9 cellular contexts compared by ENCODE assay signal in genomic region chr16:69476920-69477418, GRCh38. TPM values are rescaled to one million over a fixed set of nuclear protein-coding genes. Genes with fewer than 3 reads are reported as not detected.
A peak's percentile ranks its signal among the peaks of the same experiment; 100 is the strongest.
DNase-seq lines count a peak whose midpoint lies in the region; ATAC-seq and TF ChIP-seq lines count a peak whose summit lies in the region.
"Had no signal": no experiment of that assay in that cellular context is flagged by ENCODE, and none has a peak within 500 bp of the region (broad histone marks: within the 10 kb centered on the region; RNA-seq: fewer than 3 reads in every experiment).

No MANE protein-coding gene starts in this region.

- peaks cover 16 to 26% of the 10 kb centered on the region in 2 donors for H3K4me1 ChIP-seq in adrenal gland (replicated peaks in 1 of 2)

- peaks cover 0 to 4% (median 0%) of the 10 kb centered on the region in 3 donors for H3K4me1 Mint-ChIP-seq in T-cell

- no peaks in the 10 kb centered on the region for H3K27me3 Mint-ChIP-seq in T-cell

- WGBS in adrenal gland, 4 donors: 6 to 18% (median 9%) methylated on average over 1 of the region's 1 CpG

- CTCF ChIA-PET in AG04450 (lab: Charles Lee) (interaction anchor here (1.6 kb wide), 1 partner anchor 79 kb away, joined by 7 read pairs; no protein-coding TSS in a partner anchor), T-cell (lab: Charles Lee) (no interaction called here)

- H3K9me3 ChIP-seq in AG04450 (ENCODE audit: control insufficient read depth, insufficient read depth, low read length): no peaks in the 10 kb centered on the region
- H3K9me3 ChIP-seq in adrenal gland (replicated peaks in 1 of 3): no peaks in the 10 kb centered on the region

- POLR2A ChIA-PET in AG04450 (lab: Yijun Ruan, JAX) (interaction anchor here (0.8 to 1.2 kb wide), 2 partner anchors 81 to 90 kb away, joined by 3 to 5 read pairs; no protein-coding TSS in a partner anchor), T-cell (lab: Charles Lee) (interaction anchor here in 1 of 2 donors (0.6 kb wide), 1 partner anchor 277 kb away, joined by 3 read pairs; no protein-coding TSS in a partner anchor)

- DNase-seq in AG04450 (ENCODE audit: low read depth, low spot score) (peak; percentile 77), HS-27A (ENCODE audit: low read depth) (peak; percentile 86), adrenal gland (peak in 5 of 7 donors; percentile 48 to 65 (median 56)), kidney epithelial cell (ENCODE audit: low read depth) (peak; percentile 87), T-cell (no peak), NCI-H2227 treated with DMSO at 0.1 percent for 48 hours (lab: John Stamatoyannopoulos, UW) (no peak)
- no peak for DNase-seq in stimulated activated CD8-positive, alpha-beta memory T cell treated with anti-CD3 and anti-CD28 coated beads, Interleukin-4, amount 100 ng/mL, for 48 hours
- DNase-seq: activated T-cell treated with anti-CD3 and anti-CD28 coated beads for 4 hours had no signal

- no peak overlapping the region for H3K4me3 Mint-ChIP-seq in T-cell

- peaks cover 9% of the 10 kb centered on the region for H3K36me3 Mint-ChIP-seq in T-cell

- H3K36me3 ChIP-seq in adrenal gland (replicated peaks in 1 of 2) (no peaks in the 10 kb centered on the region), kidney epithelial cell (ENCODE audit: control insufficient read depth, insufficient read depth, low read length) (no peaks in the 10 kb centered on the region)

- H3K4me3 ChIP-seq in AG04450 (ENCODE audit: low read depth, low read length) (no peak overlapping the region), adrenal gland (no peak overlapping the region), kidney epithelial cell (ENCODE audit: low read depth, low read length) (no peak overlapping the region)

- no peak for TF ChIP-seq POLR2A in adrenal gland (IDR thresholded peaks at IDR 0.05)

- no peaks in the 10 kb centered on the region for H3K9me3 Mint-ChIP-seq in T-cell

- no peak overlapping the region for H3K27ac Mint-ChIP-seq in T-cell

- peak overlapping the region; percentile 76 for H3K27ac ChIP-seq in AG04450 (ENCODE audit: low read depth, low read length)
- peak overlapping the region; percentile 6 to 75 (median 66) for H3K27ac ChIP-seq in adrenal gland

- intact Hi-C loops in adrenal gland (cut with DNase I): no loop called here

- ATAC-seq in T-cell (replicated peaks in 1 of 4) (no peak), HG02973 (IDR thresholded peaks at IDR 0.05; ENCODE audit: unreplicated experiment) (no peak)

- no peak for TF ChIP-seq CTCF in AG04450 (IDR thresholded peaks at IDR 0.05; ENCODE audit: low read depth, low read length)
- TF ChIP-seq CTCF in adrenal gland (IDR thresholded peaks at IDR 0.05): peak in 1 of 6 experiments; percentile 1
- no peak for TF ChIP-seq CTCF in kidney epithelial cell (IDR thresholded peaks at IDR 0.05; ENCODE audit: insufficient read depth, low read length, poor library complexity, severe bottlenecking)

- H3K27me3 ChIP-seq in AG04450 (ENCODE audit: control insufficient read depth, insufficient read depth, low read length) (no peaks in the 10 kb centered on the region), adrenal gland (no peaks in the 10 kb centered on the region), kidney epithelial cell (ENCODE audit: control insufficient read depth, insufficient read depth, low read length) (no peaks in the 10 kb centered on the region)

RNA-seq across cellular contexts. Expression of gene CYB5B, which starts 52.5 kb away (rescaled TPM):
- polyA plus RNA-seq in AG04450 (2011; rRNA removed) (148 and 155 TPM in 2 replicates), adrenal gland (1,000 to 10,000 TPM in 1 of 3 donors, 100 to 1,000 TPM in 2; 247 to 1,039 (median 489) TPM)
- 83.9 and 91.5 TPM in 2 replicates for polyA minus RNA-seq in AG04450 (2011; rRNA and poly(A)+ RNA removed)
- total RNA-seq in adrenal gland (100 to 1,000 TPM; 153 to 763 (median 380) TPM), kidney epithelial cell (46.3 and 54.5 TPM in 2 replicates), T-cell (10 to 100 TPM; 42.9 to 62.0 (median 54.4) TPM)

Comparison
In these comparisons a context has a peak if more than half of its experiments do, and no peak if none do; other contexts are left out.
1. DNase-seq: peak in AG04450 (single experiment), HS-27A (single experiment), adrenal gland (5 of 7) and kidney epithelial cell (single experiment); none in T-cell (0 of 34), stimulated activated CD8-positive, alpha-beta memory T cell treated with anti-CD3 and anti-CD28 coated beads, Interleukin-4, amount 100 ng/mL, for 48 hours (single experiment) and NCI-H2227 treated with DMSO at 0.1 percent for 48 hours (single experiment).